ENCODE assay signal across 8 cellular contexts in genomic region chr14:65961004-65961403, GRCh38.
A peak's percentile ranks its signal among the peaks of the same experiment; 100 is the strongest.
DNase-seq lines count a peak whose midpoint lies in the region; ATAC-seq and TF ChIP-seq lines count a peak whose summit lies in the region.

No MANE protein-coding gene starts in this region.

- POLR2A ChIA-PET in activated B cell treated with CpG ODN at 0.5 μM for 24 hours (lab: Charles Lee): interaction anchor here (0.7 to 1.1 kb wide), 2 partner anchors 549 to 797 kb away, joined by 4 to 5 read pairs; partner anchors contain the start of gene FUT8

- TF ChIP-seq CTCF in LNCAP (IDR thresholded peaks at IDR 0.05): peak; percentile 89
- TF ChIP-seq CTCF in activated B cell treated with CpG ODN at 0.5 μM for 24 hours (IDR thresholded peaks at IDR 0.05): no peak

- H3K4me3 Mint-ChIP-seq in activated B cell treated with CpG ODN at 0.5 μM for 24 hours: no peak overlapping the region
- no peak overlapping the region for H3K4me3 Mint-ChIP-seq in central memory CD8-positive, alpha-beta T cell

- intact Hi-C loops in activated B cell treated with CpG ODN at 0.5 μM for 24 hours (cut with micrococcal nuclease): no loop called here

- no peaks in the 10 kb centered on the region for H3K36me3 Mint-ChIP-seq in activated B cell treated with CpG ODN at 0.5 μM for 24 hours (ENCODE audit: low read depth)
- peaks cover 3% of the 10 kb centered on the region for H3K36me3 Mint-ChIP-seq in central memory CD8-positive, alpha-beta T cell (ENCODE audit: insufficient read depth)

- ATAC-seq in activated B cell treated with CpG ODN at 0.5 μM for 24 hours (ENCODE audit: low read depth): peak; percentile 62
- peak; percentile 70 for ATAC-seq in central memory CD8-positive, alpha-beta T cell (replicated peaks; ENCODE audit: extremely low read depth, poor library complexity, severe bottlenecking)

- H3K27ac Mint-ChIP-seq in activated B cell treated with CpG ODN at 0.5 μM for 24 hours: no peak overlapping the region
- peak overlapping the region; percentile 24 for H3K27ac Mint-ChIP-seq in central memory CD8-positive, alpha-beta T cell (ENCODE audit: low read depth)

- DNase-seq in SIG-M5 treated with dmso at 0.1 percent for 504 hours (lab: John Stamatoyannopoulos, UW; ENCODE audit: unreplicated experiment) (peak; percentile 70), SIG-M5 (lab: John Stamatoyannopoulos, UW) (no peak), activated B cell treated with CpG ODN at 0.5 μM for 24 hours (peak; percentile 27), lung microvascular endothelial cell (ENCODE audit: low read depth in 2 of 2) (peak; percentile 28 to 57), HPDE6-E6E7 (ENCODE audit: extremely low spot score) (no peak)
- peak; percentile 37 for DNase-seq in central memory CD8-positive, alpha-beta T cell (ENCODE audit: low spot score in 2 of 2)
- peak in 5 of 6 experiments; percentile 23 to 59 (median 43) for DNase-seq in stimulated activated naive CD4-positive, alpha-beta T cell (lab: John Stamatoyannopoulos, UW)

- H3K27me3 Mint-ChIP-seq in activated B cell treated with CpG ODN at 0.5 μM for 24 hours: peaks cover 25% of the 10 kb centered on the region
- no peaks in the 10 kb centered on the region for H3K27me3 Mint-ChIP-seq in central memory CD8-positive, alpha-beta T cell

- H3K9me3 Mint-ChIP-seq in activated B cell treated with CpG ODN at 0.5 μM for 24 hours: no peaks in the 10 kb centered on the region
- H3K9me3 Mint-ChIP-seq in central memory CD8-positive, alpha-beta T cell: no peaks in the 10 kb centered on the region

- H3K4me1 Mint-ChIP-seq in activated B cell treated with CpG ODN at 0.5 μM for 24 hours: no peaks in the 10 kb centered on the region
- peaks cover 17% of the 10 kb centered on the region for H3K4me1 Mint-ChIP-seq in central memory CD8-positive, alpha-beta T cell

- CTCF ChIA-PET in activated B cell treated with CpG ODN at 0.5 μM for 24 hours (lab: Charles Lee): interaction anchor here (0.8 to 5.7 kb wide), 13 partner anchors 10 to 974 kb away, joined by 3 to 67 read pairs (median 5); partner anchors contain the start of genes FNTB and FUT8

Comparison
In these comparisons a context has a peak if more than half of its experiments do, and no peak if none do; other contexts are left out.
1. DNase-seq: peak in SIG-M5 treated with dmso at 0.1 percent for 504 hours (single experiment), activated B cell treated with CpG ODN at 0.5 μM for 24 hours (single experiment), central memory CD8-positive, alpha-beta T cell (2 of 2), lung microvascular endothelial cell (2 of 2) and stimulated activated naive CD4-positive, alpha-beta T cell (5 of 6); none in SIG-M5 (single experiment) and HPDE6-E6E7 (single experiment).